14 cellular contexts compared by ENCODE assay signal in the genomic region with DNA sequence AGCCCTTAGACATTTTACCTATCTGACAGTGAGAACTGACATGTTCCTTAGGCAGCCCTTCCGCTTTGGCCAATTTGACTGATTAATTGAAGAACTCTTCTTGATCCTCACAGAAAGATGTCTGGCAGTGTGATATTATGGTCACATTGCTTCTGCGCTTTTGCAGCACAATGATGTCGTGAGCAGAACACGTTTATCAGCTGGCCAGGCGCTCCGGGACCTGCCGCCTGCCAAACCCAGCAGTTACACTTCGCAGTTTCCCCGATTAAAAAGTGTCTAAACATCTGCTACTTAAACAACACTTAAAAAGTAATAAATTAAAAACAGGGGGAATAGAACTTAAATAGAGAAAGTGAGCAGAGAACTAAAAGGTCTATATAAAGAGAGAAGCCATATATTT.
DNase-seq lines count a peak whose midpoint lies in the region; ATAC-seq and TF ChIP-seq lines count a peak whose summit lies in the region.
"Had no signal": no experiment of that assay in that cellular context is flagged by ENCODE, and none has a peak within 500 bp of the region (broad histone marks: within the 10 kb centered on the region; RNA-seq: fewer than 3 reads in every experiment).

No MANE protein-coding gene starts in this region.

- H3K36me3 ChIP-seq in ascending aorta (no peaks in the 10 kb centered on the region), left ventricle myocardium inferior (no peaks in the 10 kb centered on the region), body of pancreas (replicated peaks in 1 of 2; ENCODE audit: insufficient read depth in 1 of 2, low read depth in 2 of 2) (no peaks in the 10 kb centered on the region)
- H3K36me3 ChIP-seq: BLaER1 treated with 17β-estradiol and CSF1 and Interleukin-3, amounts not matched to agents 10 nM and 100 nM had no signal

- WGBS in body of pancreas, 2 donors, result 19 to 24% methylated on average over 9 of the region's 9 CpGs

- H3K4me1 ChIP-seq in ascending aorta (peaks cover 0 to 4% of the 10 kb centered on the region in 2 donors), left ventricle myocardium inferior (peaks cover 5% of the 10 kb centered on the region), body of pancreas (peaks cover 6% of the 10 kb centered on the region)
- H3K4me1 ChIP-seq: BLaER1 treated with 17β-estradiol and CSF1 and Interleukin-3, amounts not matched to agents 10 nM and 100 nM had no signal

- H3K27ac ChIP-seq in ascending aorta, result peak overlapping the region; percentile 24 to 47
- no peak overlapping the region for H3K27ac ChIP-seq in left ventricle myocardium inferior (replicated peaks)
- H3K27ac ChIP-seq in body of pancreas, result no peak overlapping the region
- H3K27ac ChIP-seq: BLaER1 treated with 17β-estradiol and CSF1 and Interleukin-3, amounts not matched to agents 10 nM and 100 nM had no signal

- ATAC-seq in body of pancreas, result no peak
- ATAC-seq: CD8-positive, alpha-beta T cell had no signal

- intact Hi-C loops in ascending aorta (cut with DNase I), result no loop called here
- intact Hi-C loops in left ventricle myocardium inferior (cut with micrococcal nuclease), result no loop called here
- intact Hi-C loops in body of pancreas (cut with DNase I), result no loop called here

- H3K27me3 ChIP-seq in ascending aorta (no peaks in the 10 kb centered on the region), left ventricle myocardium inferior (ENCODE audit: low read depth) (peaks cover 52% of the 10 kb centered on the region), body of pancreas (no peaks in the 10 kb centered on the region)

- peak; percentile 38 for DNase-seq in NCI-H510A treated with DMSO at 0.1 percent for 48 hours (lab: John Stamatoyannopoulos, UW)
- no peak for DNase-seq in NCI-H510A (lab: John Stamatoyannopoulos, UW)
- DNase-seq in ascending aorta (ENCODE audit: low spot score in 2 of 2), result no peak
- DNase-seq in left ventricle myocardium inferior, result peak; percentile 27
- no peak for DNase-seq in DMS 273 (lab: John Stamatoyannopoulos, UW; ENCODE audit: unreplicated experiment)
- no peak for DNase-seq in body of pancreas
- DNase-seq: Calu3; CD8-positive, alpha-beta T cell; DMS 273 treated with DMSO at 0.1 percent for 48 hours; DMS53; DND-41; EL; H9 had no signal

- H3K9me3 ChIP-seq in ascending aorta (no peaks in the 10 kb centered on the region), left ventricle myocardium inferior (replicated peaks) (no peaks in the 10 kb centered on the region), body of pancreas (no peaks in the 10 kb centered on the region)

- no peak for TF ChIP-seq POLR2A in body of pancreas (IDR thresholded peaks at IDR 0.05)

- peak overlapping the region; percentile 14 to 39 for H3K4me3 ChIP-seq in ascending aorta
- peak overlapping the region; percentile 12 for H3K4me3 ChIP-seq in left ventricle myocardium inferior
- no peak overlapping the region for H3K4me3 ChIP-seq in body of pancreas
- H3K4me3 ChIP-seq: BLaER1 treated with 17β-estradiol and CSF1 and Interleukin-3, amounts not matched to agents 10 nM and 100 nM had no signal

- TF ChIP-seq CTCF in ascending aorta (IDR thresholded peaks at IDR 0.05) (no peak), left ventricle myocardium inferior (IDR thresholded peaks at IDR 0.05; ENCODE audit: borderline replicate concordance) (no peak), body of pancreas (IDR thresholded peaks at IDR 0.05) (no peak)

Comparison
In these comparisons a context has a peak if more than half of its experiments do, and no peak if none do; other contexts are left out.
1. DNase-seq: peak in NCI-H510A treated with DMSO at 0.1 percent for 48 hours (single experiment) and left ventricle myocardium inferior (single experiment); none in NCI-H510A (single experiment), ascending aorta (0 of 2), DMS 273 (single experiment) and body of pancreas (0 of 4).
2. H3K27ac ChIP-seq: peak in ascending aorta (2 of 2); none in left ventricle myocardium inferior (single experiment) and body of pancreas (0 of 4).
3. H3K4me3 ChIP-seq: peak in ascending aorta (2 of 2) and left ventricle myocardium inferior (single experiment); none in body of pancreas (0 of 2).